Comparison of ENCODE assay signal across 1 cellular context in the genomic region with DNA sequence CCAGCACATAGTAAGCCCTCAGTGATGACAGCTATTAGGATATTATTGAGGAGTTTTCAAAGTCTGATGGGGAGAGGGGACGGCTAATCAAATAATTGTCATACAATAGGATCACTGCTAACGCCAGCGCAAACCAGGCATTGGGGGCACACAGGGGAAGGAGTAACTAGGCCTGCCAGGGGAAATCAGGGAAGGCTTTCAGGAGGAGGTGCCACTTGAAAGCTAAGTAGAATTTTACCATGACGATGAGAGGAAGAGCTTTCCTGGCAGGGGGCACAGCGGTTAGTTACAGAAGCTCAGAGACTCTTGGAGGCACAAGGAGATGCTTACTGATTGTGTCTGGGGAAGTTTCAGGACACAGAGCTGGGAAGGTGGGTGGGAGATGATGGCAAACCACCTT.
TF ChIP-seq lines count a peak whose summit lies in the region.

No MANE protein-coding gene starts in this region.

TF ChIP-seq in GM23338, 12 proteins besides CTCF, POLR2A, EP300 and RAD21 (continued from another document):
- TF ChIP-seq EZH2phosphoT487 (IDR thresholded peaks at IDR 0.05; ENCODE audit: unreplicated experiment) (no peak), NANOG (IDR thresholded peaks at IDR 0.05; ENCODE audit: borderline replicate concordance) (no peak)
